1 cellular context compared by ENCODE assay signal in genomic region chr3:56682458-56683121, GRCh38.
A peak's percentile ranks its signal among the peaks of the same experiment; 100 is the strongest.
TF ChIP-seq lines count a peak whose summit lies in the region.

No MANE protein-coding gene starts in this region.

TF ChIP-seq in HEK293, 187 proteins besides CTCF, POLR2A, EP300 and RAD21 (continued from another document and continues in another):
- TF ChIP-seq OSR2 (tag by site-specific recombination; IDR thresholded peaks at IDR 0.05) (no peak), ZNF148 (tag by site-specific recombination; IDR thresholded peaks at IDR 0.05; ENCODE audit: borderline replicate concordance) (no peak), ZNF488 (tag by site-specific recombination; IDR thresholded peaks at IDR 0.05) (no peak), ZIC2 (tag by site-specific recombination; IDR thresholded peaks at IDR 0.05) (no peak), ZNF48 (tag by site-specific recombination; IDR thresholded peaks at IDR 0.05) (no peak), SP2 (tag by site-specific recombination; IDR thresholded peaks at IDR 0.05) (0 out of 2 replicates have a peak, but pooled peaks have one; percentile 8), ZNF558 (tag by site-specific recombination; IDR thresholded peaks at IDR 0.05) (no peak), ZBTB26 (tag by site-specific recombination; optimal IDR thresholded peaks at IDR 0.05) (no peak), ZNF112 (tag by site-specific recombination; IDR thresholded peaks at IDR 0.05) (no peak), ZNF366 (tag by site-specific recombination; conservative IDR thresholded peaks at IDR 0.05) (peak; percentile 41), ZNF560 (tag by site-specific recombination; IDR thresholded peaks at IDR 0.05; ENCODE audit: borderline replicate concordance) (no peak), ZNF768 (tag by site-specific recombination; IDR thresholded peaks at IDR 0.05) (no peak), ZXDB (tag by site-specific recombination; IDR thresholded peaks at IDR 0.05) (no peak; the same call in 1 of the 2 replicates), SP3 (tag by site-specific recombination; IDR thresholded peaks at IDR 0.05) (no peak), ZNF704 (tag by site-specific recombination; IDR thresholded peaks at IDR 0.05) (no peak), ZNF211 (tag by site-specific recombination; IDR thresholded peaks at IDR 0.05; ENCODE audit: low read depth) (no peak), ZBTB10 (tag by site-specific recombination; IDR thresholded peaks at IDR 0.05) (no peak), ZNF701 (tag by site-specific recombination; IDR thresholded peaks at IDR 0.05) (no peak), ZNF514 (tag by site-specific recombination; IDR thresholded peaks at IDR 0.05) (no peak), ZNF2 (tag by site-specific recombination; IDR thresholded peaks at IDR 0.05) (no peak), RBAK (tag by site-specific recombination; IDR thresholded peaks at IDR 0.05) (no peak), ZNF624 (tag by site-specific recombination; IDR thresholded peaks at IDR 0.05) (no peak), ZNF777 (tag by site-specific recombination; IDR thresholded peaks at IDR 0.05; ENCODE audit: borderline replicate concordance) (0 out of 2 replicates have a peak, but pooled peaks have one; percentile 12), ZNF549 (tag by site-specific recombination; IDR thresholded peaks at IDR 0.05) (no peak), ZNF292 (tag by site-specific recombination; IDR thresholded peaks at IDR 0.05; ENCODE audit: borderline replicate concordance, low read depth) (no peak), ZNF645 (tag by site-specific recombination; IDR thresholded peaks at IDR 0.05) (no peak), ZNF280C (tag by site-specific recombination; IDR thresholded peaks at IDR 0.05) (no peak), REPIN1 (tag by site-specific recombination; IDR thresholded peaks at IDR 0.05; ENCODE audit: low read depth) (no peak), EGR2 (tag by site-specific recombination; IDR thresholded peaks at IDR 0.05; ENCODE audit: low read depth) (no peak), ZNF214 (tag by site-specific recombination; IDR thresholded peaks at IDR 0.05; ENCODE audit: borderline replicate concordance) (no peak), ZNF280D (tag by site-specific recombination; IDR thresholded peaks at IDR 0.05) (0 out of 2 replicates have a peak, but pooled peaks have one; percentile 8), ZNF341 (tag by site-specific recombination; IDR thresholded peaks at IDR 0.05; ENCODE audit: low read depth) (peak; percentile 45; the same call in 1 of the 2 replicates), ZNF132 (tag by site-specific recombination; IDR thresholded peaks at IDR 0.05; ENCODE audit: borderline replicate concordance) (no peak), ZNF610 (tag by site-specific recombination; IDR thresholded peaks at IDR 0.05; ENCODE audit: borderline replicate concordance) (no peak), ZNF335 (tag by site-specific recombination; conservative IDR thresholded peaks at IDR 0.05) (peak; percentile 94), ZNF513 (tag by site-specific recombination; IDR thresholded peaks at IDR 0.05) (no peak), GLIS2 (tag by site-specific recombination; IDR thresholded peaks at IDR 0.05) (no peak), KLF8 (tag by site-specific recombination; IDR thresholded peaks at IDR 0.05) (no peak), PBX3 (CRISPR knock-in tag; IDR thresholded peaks at IDR 0.05) (peak; percentile 44; the same call in 1 of the 2 replicates), ZSCAN30 (tag by site-specific recombination; IDR thresholded peaks at IDR 0.05) (peak; percentile 35; the same call in 1 of the 2 replicates)
